Comparison of ENCODE assay signal across 9 cellular contexts in the genomic region with DNA sequence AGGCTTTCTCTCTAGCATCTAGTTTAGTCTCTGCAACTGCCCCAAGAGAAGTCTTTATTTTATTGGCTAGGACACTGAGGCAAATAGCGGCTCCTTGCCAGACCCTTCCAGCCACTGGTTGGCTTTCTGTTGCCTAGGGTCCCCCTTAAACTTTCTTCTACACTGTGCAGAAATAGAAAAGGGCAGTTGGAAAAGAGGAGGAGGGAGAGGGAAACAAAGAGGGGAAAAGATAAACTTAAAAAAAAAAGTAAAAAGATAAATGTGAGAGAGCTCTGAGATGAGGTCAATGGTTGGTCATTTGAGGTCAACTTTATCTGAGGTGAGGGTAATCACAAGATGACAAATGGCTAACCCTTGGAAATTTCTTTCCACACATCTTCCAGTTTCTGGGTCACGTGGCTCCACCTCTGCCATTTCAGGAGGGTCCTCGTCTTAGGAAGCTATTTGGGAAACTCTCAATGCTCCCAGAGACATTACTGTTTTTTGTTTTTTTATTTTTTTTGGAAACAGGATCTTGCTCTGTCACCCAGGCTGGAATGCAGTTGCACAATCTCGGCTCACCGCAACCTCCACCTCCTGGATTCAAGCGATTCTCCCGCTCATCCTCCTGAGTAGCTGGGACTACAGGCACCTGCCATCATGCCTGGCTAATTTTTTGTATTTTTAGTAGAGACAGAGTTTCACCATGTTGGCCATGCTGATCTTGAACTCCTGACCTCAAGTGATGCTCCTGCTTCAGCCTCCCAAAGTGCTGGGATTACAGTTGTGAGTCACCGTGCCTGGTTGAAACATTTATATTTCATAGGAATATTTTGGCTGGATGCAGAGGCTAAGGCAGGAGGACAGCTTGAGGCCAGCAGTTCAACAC.
DNase-seq lines count a peak whose midpoint lies in the region; ATAC-seq and TF ChIP-seq lines count a peak whose summit lies in the region.
"Had no signal": no experiment of that assay in that cellular context is flagged by ENCODE, and none has a peak within 500 bp of the region (broad histone marks: within the 10 kb centered on the region; RNA-seq: fewer than 3 reads in every experiment).

No MANE protein-coding gene starts in this region.

- no peaks in the 10 kb centered on the region for H3K9me3 Mint-ChIP-seq in mesothelial cell of epicardium
- H3K9me3 Mint-ChIP-seq in activated T-cell treated with anti-CD3 and anti-CD28 coated beads, Interleukin-2, amount 50 U/mL, for 72 hours, result no peaks in the 10 kb centered on the region

- H3K36me3 Mint-ChIP-seq in mesothelial cell of epicardium, result no peaks in the 10 kb centered on the region
- no peaks in the 10 kb centered on the region for H3K36me3 Mint-ChIP-seq in activated T-cell treated with anti-CD3 and anti-CD28 coated beads, Interleukin-2, amount 50 U/mL, for 72 hours (ENCODE audit: insufficient read depth in 2 of 2)

- DNase-seq in AG09319 (ENCODE audit: extremely low read depth, low read depth) (peak; percentile 18), OCI-M1 (lab: John Stamatoyannopoulos, UW) (peak; percentile 86), cerebellar cortex (ENCODE audit: low spot score) (peak; percentile 79), mesothelial cell of epicardium (ENCODE audit: low spot score in 2 of 2, unreplicated experiment in 2 of 2) (no peak), NK-92 (lab: John Stamatoyannopoulos, UW; ENCODE audit: unreplicated experiment) (no peak), KG1 (lab: John Stamatoyannopoulos, UW) (no peak), amniotic stem cell (lab: John Stamatoyannopoulos, UW) (no peak)
- DNase-seq in activated T-cell treated with anti-CD3 and anti-CD28 coated beads, Interleukin-2, amount 50 U/mL, for 72 hours, result no peak
- DNase-seq: effector memory CD4-positive, alpha-beta T cell had no signal

- H3K4me1 Mint-ChIP-seq in mesothelial cell of epicardium, result peaks cover 41% of the 10 kb centered on the region
- H3K4me1 Mint-ChIP-seq in activated T-cell treated with anti-CD3 and anti-CD28 coated beads, Interleukin-2, amount 50 U/mL, for 72 hours (ENCODE audit: low read depth), result peaks cover 49% of the 10 kb centered on the region

- no peak for ATAC-seq in activated T-cell treated with anti-CD3 and anti-CD28 coated beads, Interleukin-2, amount 50 U/mL, for 72 hours (replicated peaks in 1 of 2)

- no peaks in the 10 kb centered on the region for H3K27me3 Mint-ChIP-seq in mesothelial cell of epicardium (ENCODE audit: low read depth)
- no peaks in the 10 kb centered on the region for H3K27me3 Mint-ChIP-seq in activated T-cell treated with anti-CD3 and anti-CD28 coated beads, Interleukin-2, amount 50 U/mL, for 72 hours (ENCODE audit: low read depth)

- no peak overlapping the region for H3K4me3 Mint-ChIP-seq in mesothelial cell of epicardium
- H3K4me3 Mint-ChIP-seq in activated T-cell treated with anti-CD3 and anti-CD28 coated beads, Interleukin-2, amount 50 U/mL, for 72 hours, result no peak overlapping the region

- H3K27ac Mint-ChIP-seq in mesothelial cell of epicardium, result peak overlapping the region; percentile 49
- no peak overlapping the region for H3K27ac Mint-ChIP-seq in activated T-cell treated with anti-CD3 and anti-CD28 coated beads, Interleukin-2, amount 50 U/mL, for 72 hours

- TF ChIP-seq CTCF in AG09319 (IDR thresholded peaks at IDR 0.05; ENCODE audit: low read depth, low read length) (no peak), mesothelial cell of epicardium (IDR thresholded peaks at IDR 0.05; ENCODE audit: unreplicated experiment) (no peak)

Comparison
In these comparisons a context has a peak if more than half of its experiments do, and no peak if none do; other contexts are left out.
1. DNase-seq: peak in AG09319 (single experiment), OCI-M1 (single experiment) and cerebellar cortex (single experiment); none in mesothelial cell of epicardium (0 of 2), NK-92 (single experiment), activated T-cell treated with anti-CD3 and anti-CD28 coated beads, Interleukin-2, amount 50 U/mL, for 72 hours (0 of 2), KG1 (single experiment) and amniotic stem cell (single experiment).